1 cellular context compared by ENCODE assay signal in the genomic region with DNA sequence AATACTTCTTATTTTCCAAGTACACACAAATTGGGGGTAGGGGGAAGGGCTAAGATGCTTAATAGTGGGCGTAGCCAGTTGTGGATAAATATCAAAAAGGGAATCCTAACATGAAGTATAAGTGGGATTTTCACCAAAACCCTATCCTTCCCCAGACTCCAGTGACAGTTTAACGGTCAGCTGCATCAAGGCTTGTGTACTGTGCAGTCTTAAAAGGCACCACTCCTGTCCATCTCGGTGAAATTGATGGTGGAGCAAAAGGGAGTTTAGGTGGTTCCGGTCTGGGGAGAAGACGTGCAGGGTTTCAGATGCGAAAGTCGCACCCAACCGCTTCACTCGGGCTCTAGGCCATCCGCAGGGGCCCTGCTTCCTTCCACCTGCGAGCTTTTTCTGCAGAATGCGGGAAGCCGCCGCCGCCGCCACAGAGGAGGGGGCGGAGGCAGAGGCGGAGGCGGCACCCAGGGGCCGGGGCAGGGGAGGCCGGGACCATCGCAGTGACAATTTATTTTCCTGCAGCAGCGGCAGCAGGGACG.
TF ChIP-seq lines count a peak whose summit lies in the region.

Gene STAMBPL1, plus strand, starts transcription at position 492 of the 533 bp plus-strand sequence. CDS start 21,464 bp downstream, outside the sequence.

TF ChIP-seq in GM23338, 12 proteins besides CTCF, POLR2A, EP300 and RAD21 (continued from another document):
- TF ChIP-seq, protein P1, sequence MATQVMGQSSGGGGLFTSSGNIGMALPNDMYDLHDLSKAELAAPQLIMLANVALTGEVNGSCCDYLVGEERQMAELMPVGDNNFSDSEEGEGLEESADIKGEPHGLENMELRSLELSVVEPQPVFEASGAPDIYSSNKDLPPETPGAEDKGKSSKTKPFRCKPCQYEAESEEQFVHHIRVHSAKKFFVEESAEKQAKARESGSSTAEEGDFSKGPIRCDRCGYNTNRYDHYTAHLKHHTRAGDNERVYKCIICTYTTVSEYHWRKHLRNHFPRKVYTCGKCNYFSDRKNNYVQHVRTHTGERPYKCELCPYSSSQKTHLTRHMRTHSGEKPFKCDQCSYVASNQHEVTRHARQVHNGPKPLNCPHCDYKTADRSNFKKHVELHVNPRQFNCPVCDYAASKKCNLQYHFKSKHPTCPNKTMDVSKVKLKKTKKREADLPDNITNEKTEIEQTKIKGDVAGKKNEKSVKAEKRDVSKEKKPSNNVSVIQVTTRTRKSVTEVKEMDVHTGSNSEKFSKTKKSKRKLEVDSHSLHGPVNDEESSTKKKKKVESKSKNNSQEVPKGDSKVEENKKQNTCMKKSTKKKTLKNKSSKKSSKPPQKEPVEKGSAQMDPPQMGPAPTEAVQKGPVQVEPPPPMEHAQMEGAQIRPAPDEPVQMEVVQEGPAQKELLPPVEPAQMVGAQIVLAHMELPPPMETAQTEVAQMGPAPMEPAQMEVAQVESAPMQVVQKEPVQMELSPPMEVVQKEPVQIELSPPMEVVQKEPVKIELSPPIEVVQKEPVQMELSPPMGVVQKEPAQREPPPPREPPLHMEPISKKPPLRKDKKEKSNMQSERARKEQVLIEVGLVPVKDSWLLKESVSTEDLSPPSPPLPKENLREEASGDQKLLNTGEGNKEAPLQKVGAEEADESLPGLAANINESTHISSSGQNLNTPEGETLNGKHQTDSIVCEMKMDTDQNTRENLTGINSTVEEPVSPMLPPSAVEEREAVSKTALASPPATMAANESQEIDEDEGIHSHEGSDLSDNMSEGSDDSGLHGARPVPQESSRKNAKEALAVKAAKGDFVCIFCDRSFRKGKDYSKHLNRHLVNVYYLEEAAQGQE (IDR thresholded peaks at IDR 0.05; ENCODE audit: unreplicated experiment), result no peak
- no peak; the same call in 1 of the 2 replicates for TF ChIP-seq ETS1 (IDR thresholded peaks at IDR 0.05)
- no peak for TF ChIP-seq EZH2phosphoT487 (IDR thresholded peaks at IDR 0.05; ENCODE audit: unreplicated experiment)
